1 cellular context compared by ENCODE assay signal in the genomic region with DNA sequence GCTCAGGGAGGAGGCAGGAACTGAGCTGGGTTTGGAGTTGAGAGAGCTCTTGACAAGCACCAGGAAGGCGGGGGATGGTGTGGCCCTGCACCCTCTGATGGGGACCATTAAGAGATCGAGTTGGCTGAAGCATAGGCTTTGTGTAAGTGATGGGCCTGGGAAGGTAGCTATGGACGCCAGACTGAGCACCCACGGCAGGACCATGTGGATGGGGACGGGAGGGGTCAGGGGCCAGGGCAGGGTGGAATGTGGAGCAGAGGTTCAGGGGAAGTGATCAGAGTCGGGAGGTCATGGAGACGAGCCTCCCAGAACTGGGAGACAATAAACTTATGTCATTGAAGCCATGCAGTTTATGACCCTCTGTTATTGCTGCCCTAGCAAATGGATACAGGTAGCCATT.
TF ChIP-seq lines count a peak whose summit lies in the region.

No MANE protein-coding gene starts in this region.

TF ChIP-seq in K562, 482 proteins besides CTCF, POLR2A, EP300 and RAD21:
- TF ChIP-seq DPF2 (IDR thresholded peaks at IDR 0.05) (no peak), ZNF445 (CRISPR knock-in tag; IDR thresholded peaks at IDR 0.05; ENCODE audit: low read depth) (no peak), KHSRP (IDR thresholded peaks at IDR 0.05) (no peak), ZNF212 (CRISPR knock-in tag; IDR thresholded peaks at IDR 0.05) (no peak), MCM5 (IDR thresholded peaks at IDR 0.05; ENCODE audit: low read depth) (no peak), SIX5 (IDR thresholded peaks at IDR 0.05; ENCODE audit: borderline replicate concordance in 1 of 2, insufficient read depth in 1 of 2, low read depth in 1 of 2, low read length in 2 of 2) (no peak), ZFP30 (CRISPR knock-in tag; IDR thresholded peaks at IDR 0.05; ENCODE audit: borderline replicate concordance) (no peak)
- TF ChIP-seq, protein P1, sequence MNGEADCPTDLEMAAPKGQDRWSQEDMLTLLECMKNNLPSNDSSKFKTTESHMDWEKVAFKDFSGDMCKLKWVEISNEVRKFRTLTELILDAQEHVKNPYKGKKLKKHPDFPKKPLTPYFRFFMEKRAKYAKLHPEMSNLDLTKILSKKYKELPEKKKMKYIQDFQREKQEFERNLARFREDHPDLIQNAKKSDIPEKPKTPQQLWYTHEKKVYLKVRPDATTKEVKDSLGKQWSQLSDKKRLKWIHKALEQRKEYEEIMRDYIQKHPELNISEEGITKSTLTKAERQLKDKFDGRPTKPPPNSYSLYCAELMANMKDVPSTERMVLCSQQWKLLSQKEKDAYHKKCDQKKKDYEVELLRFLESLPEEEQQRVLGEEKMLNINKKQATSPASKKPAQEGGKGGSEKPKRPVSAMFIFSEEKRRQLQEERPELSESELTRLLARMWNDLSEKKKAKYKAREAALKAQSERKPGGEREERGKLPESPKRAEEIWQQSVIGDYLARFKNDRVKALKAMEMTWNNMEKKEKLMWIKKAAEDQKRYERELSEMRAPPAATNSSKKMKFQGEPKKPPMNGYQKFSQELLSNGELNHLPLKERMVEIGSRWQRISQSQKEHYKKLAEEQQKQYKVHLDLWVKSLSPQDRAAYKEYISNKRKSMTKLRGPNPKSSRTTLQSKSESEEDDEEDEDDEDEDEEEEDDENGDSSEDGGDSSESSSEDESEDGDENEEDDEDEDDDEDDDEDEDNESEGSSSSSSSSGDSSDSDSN (IDR thresholded peaks at IDR 0.05; ENCODE audit: borderline replicate concordance in 1 of 2, low read depth in 2 of 2, low read length in 2 of 2), result no peak
- TF ChIP-seq, protein P2, sequence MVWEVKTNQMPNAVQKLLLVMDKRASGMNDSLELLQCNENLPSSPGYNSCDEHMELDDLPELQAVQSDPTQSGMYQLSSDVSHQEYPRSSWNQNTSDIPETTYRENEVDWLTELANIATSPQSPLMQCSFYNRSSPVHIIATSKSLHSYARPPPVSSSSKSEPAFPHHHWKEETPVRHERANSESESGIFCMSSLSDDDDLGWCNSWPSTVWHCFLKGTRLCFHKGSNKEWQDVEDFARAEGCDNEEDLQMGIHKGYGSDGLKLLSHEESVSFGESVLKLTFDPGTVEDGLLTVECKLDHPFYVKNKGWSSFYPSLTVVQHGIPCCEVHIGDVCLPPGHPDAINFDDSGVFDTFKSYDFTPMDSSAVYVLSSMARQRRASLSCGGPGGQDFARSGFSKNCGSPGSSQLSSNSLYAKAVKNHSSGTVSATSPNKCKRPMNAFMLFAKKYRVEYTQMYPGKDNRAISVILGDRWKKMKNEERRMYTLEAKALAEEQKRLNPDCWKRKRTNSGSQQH (CRISPR knock-in tag; IDR thresholded peaks at IDR 0.05), result no peak
